Comparison of ENCODE assay signal across 19 cellular contexts in genomic region chr2:95392320-95392719, GRCh38. TPM values are rescaled to one million over a fixed set of nuclear protein-coding genes. Genes with fewer than 3 reads are reported as not detected.
DNase-seq lines count a peak whose midpoint lies in the region; ATAC-seq, FAIRE-seq and TF ChIP-seq lines count a peak whose summit lies in the region.
"Had no signal": no experiment of that assay in that cellular context is flagged by ENCODE, and none has a peak within 500 bp of the region (broad histone marks: within the 10 kb centered on the region; RNA-seq: fewer than 3 reads in every experiment).

No MANE protein-coding gene starts in this region.

- no peak overlapping the region for H3K4me3 Mint-ChIP-seq in nephron progenitor cell
- H3K4me3 Mint-ChIP-seq in activated naive CD4-positive, alpha-beta T cell treated with anti-CD3 and anti-CD28 coated beads, Interleukin-2, amount 10 ng/mL, durations not matched to agents 7 days and 5 days = no peak overlapping the region
- H3K4me3 Mint-ChIP-seq in activated CD4-positive, alpha-beta T cell treated with anti-CD3 and anti-CD28 coated beads for 36 hours = no peak overlapping the region
- H3K4me3 Mint-ChIP-seq: CD4-positive, alpha-beta T cell; IgD-negative memory B cell had no signal

- H2AFZ ChIP-seq in HepG2 (ENCODE audit: low read length) = no peak overlapping the region
- H2AFZ ChIP-seq: GM23248 had no signal

- H3K79me2 ChIP-seq in HepG2 (ENCODE audit: insufficient read depth, low read length) = no peaks in the 10 kb centered on the region

- CTCF ChIA-PET in HepG2 (lab: Yijun Ruan, JAX; ENCODE audit: low intra/inter-chr PET ratio, low total read pairs) = interaction anchor here (0.9 kb wide), 1 partner anchor 10 kb away, joined by 3 read pairs; the partner anchor contains the start of gene FAHD2A
- CTCF ChIA-PET in activated naive CD4-positive, alpha-beta T cell treated with anti-CD3 and anti-CD28 coated beads, Interleukin-2, amount 10 ng/mL, durations not matched to agents 7 days and 5 days (lab: Charles Lee) = interaction anchor here (1.6 kb wide), 1 partner anchor 10 kb away, joined by 8 read pairs; the partner anchor contains the start of gene FAHD2A
- CTCF ChIA-PET in activated CD4-positive, alpha-beta T cell treated with anti-CD3 and anti-CD28 coated beads for 36 hours (lab: Charles Lee) = interaction anchor here (0.5 kb wide), 1 partner anchor 115 kb away, joined by 5 read pairs; no protein-coding TSS in a partner anchor
- CTCF ChIA-PET in A673 (lab: Charles Lee) = no interaction called here

- peaks cover 35% of the 10 kb centered on the region for H3K27me3 Mint-ChIP-seq in nephron progenitor cell (ENCODE audit: low read depth, poor library complexity)
- H3K27me3 Mint-ChIP-seq in activated naive CD4-positive, alpha-beta T cell treated with anti-CD3 and anti-CD28 coated beads, Interleukin-2, amount 10 ng/mL, durations not matched to agents 7 days and 5 days = peaks cover 10% of the 10 kb centered on the region
- peaks cover 2% of the 10 kb centered on the region for H3K27me3 Mint-ChIP-seq in activated CD4-positive, alpha-beta T cell treated with anti-CD3 and anti-CD28 coated beads for 36 hours

- peaks cover 6% of the 10 kb centered on the region for H3K9me3 Mint-ChIP-seq in nephron progenitor cell
- H3K9me3 Mint-ChIP-seq in activated naive CD4-positive, alpha-beta T cell treated with anti-CD3 and anti-CD28 coated beads, Interleukin-2, amount 10 ng/mL, durations not matched to agents 7 days and 5 days = no peaks in the 10 kb centered on the region
- no peaks in the 10 kb centered on the region for H3K9me3 Mint-ChIP-seq in activated CD4-positive, alpha-beta T cell treated with anti-CD3 and anti-CD28 coated beads for 36 hours (ENCODE audit: low read depth)
- H3K9me3 Mint-ChIP-seq: CD4-positive, alpha-beta T cell; IgD-negative memory B cell had no signal

- TF ChIP-seq CTCF in HepG2 (CRISPR knock-in tag; IDR thresholded peaks at IDR 0.05) (no peak), nephron progenitor cell (IDR thresholded peaks at IDR 0.05) (no peak), A673 (conservative IDR thresholded peaks at IDR 0.05; ENCODE audit: low read depth, low read length) (no peak)

- H3K27me3 ChIP-seq in HepG2 (ENCODE audit: control insufficient read depth in 1 of 2, insufficient read depth in 2 of 2, low read length in 2 of 2) (no peaks in the 10 kb centered on the region), small intestine (ENCODE audit: control insufficient read depth in 2 of 2, insufficient read depth in 2 of 2, low read length in 2 of 2) (no peaks in the 10 kb centered on the region), A673 (replicated peaks; ENCODE audit: insufficient read depth, low read depth, low read length, poor library complexity) (no peaks in the 10 kb centered on the region)

- H3K9ac ChIP-seq in HepG2 (ENCODE audit: insufficient read depth, low read depth, low read length) = peak overlapping the region; percentile 18; the same call in 1 of the 2 replicates
- H3K9ac ChIP-seq: GM23248 had no signal

- BruUV-seq in HepG2 (replicated peaks; lab: Mats Ljungman, UMichigan) (no TSS peak), A673 (replicated peaks; lab: Mats Ljungman, UMichigan) (no TSS peak)

- in situ Hi-C loops in HepG2 (cut with HindIII; ENCODE audit: extremely low pct_ligation_motif_present, low pct_unique_long_range_greater_than_20kb) = no loop called here

- H3K4me2 ChIP-seq in HepG2 (ENCODE audit: low read depth, low read length) = peak overlapping the region; percentile 79

- H3K4me3 ChIP-seq in HepG2 (replicated peaks in 1 of 3; ENCODE audit: insufficient read depth in 1 of 3, low read depth in 2 of 3, low read length in 3 of 3) (peak overlapping the region in 1 of 3 experiments; percentile 8; a peak in 1 of 6 replicates), small intestine (ENCODE audit: low read depth in 1 of 2, low read length in 2 of 2) (no peak overlapping the region), A673 (ENCODE audit: low read depth, low read length, poor library complexity, severe bottlenecking) (no peak overlapping the region)
- H3K4me3 ChIP-seq: GM23248 had no signal

- peaks cover 5% of the 10 kb centered on the region for H3K4me1 Mint-ChIP-seq in nephron progenitor cell
- no peaks in the 10 kb centered on the region for H3K4me1 Mint-ChIP-seq in activated naive CD4-positive, alpha-beta T cell treated with anti-CD3 and anti-CD28 coated beads, Interleukin-2, amount 10 ng/mL, durations not matched to agents 7 days and 5 days
- H3K4me1 Mint-ChIP-seq in activated CD4-positive, alpha-beta T cell treated with anti-CD3 and anti-CD28 coated beads for 36 hours = no peaks in the 10 kb centered on the region
- H3K4me1 Mint-ChIP-seq: IgD-negative memory B cell had no signal

- peak overlapping the region; percentile 60 for H3K27ac ChIP-seq in HepG2 (ENCODE audit: extremely low read length, insufficient read depth, low read length)
- H3K27ac ChIP-seq in small intestine (ENCODE audit: low read depth in 1 of 2, low read length in 1 of 2) = peak overlapping the region; percentile 89 to 92
- no peak overlapping the region for H3K27ac ChIP-seq in A673 (ENCODE audit: low read depth, low read length, poor library complexity, severe bottlenecking)
- H3K27ac ChIP-seq: C4-2B, GM23248 had no signal

- H3K36me3 Mint-ChIP-seq in nephron progenitor cell (ENCODE audit: low read depth) = no peaks in the 10 kb centered on the region
- H3K36me3 Mint-ChIP-seq in activated naive CD4-positive, alpha-beta T cell treated with anti-CD3 and anti-CD28 coated beads, Interleukin-2, amount 10 ng/mL, durations not matched to agents 7 days and 5 days = no peaks in the 10 kb centered on the region
- no peaks in the 10 kb centered on the region for H3K36me3 Mint-ChIP-seq in activated CD4-positive, alpha-beta T cell treated with anti-CD3 and anti-CD28 coated beads for 36 hours (ENCODE audit: low read depth)

- H3K27ac Mint-ChIP-seq in nephron progenitor cell = peak overlapping the region; percentile 68
- no peak overlapping the region for H3K27ac Mint-ChIP-seq in activated naive CD4-positive, alpha-beta T cell treated with anti-CD3 and anti-CD28 coated beads, Interleukin-2, amount 10 ng/mL, durations not matched to agents 7 days and 5 days
- no peak overlapping the region for H3K27ac Mint-ChIP-seq in activated CD4-positive, alpha-beta T cell treated with anti-CD3 and anti-CD28 coated beads for 36 hours
- H3K27ac Mint-ChIP-seq: CD4-positive, alpha-beta T cell had no signal

- intact Hi-C loops in HepG2 (cut with micrococcal nuclease; ENCODE audit: unreplicated experiment) = no loop called here
- intact Hi-C loops in activated CD4-positive, alpha-beta T cell treated with anti-CD3 and anti-CD28 coated beads for 36 hours (cut with DNase I, micrococcal nuclease) = no loop called here
- intact Hi-C loops in A673 (cut with micrococcal nuclease; ENCODE audit: unreplicated experiment) = no loop called here

- H3K9me3 ChIP-seq in HepG2 (ENCODE audit: low read length) (no peaks in the 10 kb centered on the region), small intestine (ENCODE audit: control insufficient read depth, low read depth) (no peaks in the 10 kb centered on the region), A673 (ENCODE audit: low read depth, low read length, poor library complexity, severe bottlenecking) (no peaks in the 10 kb centered on the region)

- TF ChIP-seq EP300 in HepG2 (IDR thresholded peaks at IDR 0.05; ENCODE audit: low read depth in 2 of 2, low read length in 2 of 2) (no peak), HepG2 (CRISPR knock-in tag; IDR thresholded peaks at IDR 0.05; ENCODE audit: borderline replicate concordance) (no peak)

- H3K4me1 ChIP-seq in HepG2 (ENCODE audit: insufficient read depth, low read length) = peaks cover 44% of the 10 kb centered on the region
- peaks cover 0 to 7% of the 10 kb centered on the region in 2 donors for H3K4me1 ChIP-seq in small intestine (ENCODE audit: control insufficient read depth in 2 of 2, insufficient read depth in 1 of 2, low read depth in 1 of 2, low read length in 1 of 2)
- no peaks in the 10 kb centered on the region for H3K4me1 ChIP-seq in A673 (ENCODE audit: insufficient read depth, low read length, poor library complexity, severe bottlenecking)

- no peak for TF ChIP-seq RAD21 in HepG2 (CRISPR knock-in tag; IDR thresholded peaks at IDR 0.05)

- no peaks in the 10 kb centered on the region for H3K36me3 ChIP-seq in HepG2 (replicated peaks in 1 of 2; ENCODE audit: control insufficient read depth in 1 of 2, insufficient read depth in 2 of 2, low read length in 2 of 2)
- H3K36me3 ChIP-seq in small intestine (ENCODE audit: control insufficient read depth in 2 of 2, insufficient read depth in 2 of 2, low read length in 2 of 2) = no peaks in the 10 kb centered on the region
- H3K36me3 ChIP-seq in A673 (ENCODE audit: insufficient read depth, low read length, poor library complexity, severe bottlenecking) = no peaks in the 10 kb centered on the region

- no peak for TF ChIP-seq POLR2A in HepG2 (IDR thresholded peaks at IDR 0.05; ENCODE audit: insufficient read depth in 1 of 2, low read depth in 2 of 2, low read length in 2 of 2)

- POLR2A ChIA-PET in HepG2 (lab: Yijun Ruan, JAX) = interaction anchor here (0.9 to 7.7 kb wide), 3 partner anchors 9 to 227 kb away, joined by 5 to 110 read pairs (median 5); partner anchors contain the start of genes FAHD2A and ZNF2
- POLR2A ChIA-PET in activated CD4-positive, alpha-beta T cell treated with anti-CD3 and anti-CD28 coated beads for 36 hours (lab: Charles Lee) = no interaction called here
- POLR2A ChIA-PET in A673 (lab: Charles Lee; ENCODE audit: low non-redundant PET) = no interaction called here

- ATAC-seq in HepG2 = no peak
- ATAC-seq in GM18517 (IDR thresholded peaks at IDR 0.05; ENCODE audit: unreplicated experiment) = no peak
- ATAC-seq in activated CD4-positive, alpha-beta T cell treated with anti-CD3 and anti-CD28 coated beads for 36 hours = no peak

- H4K20me1 ChIP-seq in HepG2 (ENCODE audit: insufficient read depth, low read length) = no peaks in the 10 kb centered on the region

- 43% methylated on average over 6 of the region's 6 CpGs for WGBS in HepG2 (ENCODE audit: low lambda C conversion rate)
- WGBS in small intestine, 3 donors = 77 to 80% (median 78%) methylated on average over 6 of the region's 6 CpGs

- DNase-seq in HepG2 (ENCODE audit: low spot score) (no peak), nephron progenitor cell (no peak), small intestine (no peak), A673 (ENCODE audit: low spot score) (no peak)
- DNase-seq in activated naive CD4-positive, alpha-beta T cell treated with anti-CD3 and anti-CD28 coated beads, Interleukin-2, amount 10 ng/mL, durations not matched to agents 7 days and 5 days = no peak
- no peak for DNase-seq in activated CD4-positive, alpha-beta T cell treated with anti-CD3 and anti-CD28 coated beads for 36 hours
- DNase-seq: AML-193; CD4-positive, alpha-beta T cell; DMS153; GF-D8; GM23248; HCEC 1CT; KBM-7 had no signal

- FAIRE-seq in HepG2 (lab: Jason Lieb, UNC) = no peak
- FAIRE-seq in small intestine (lab: Jason Lieb, UNC) = no peak
- FAIRE-seq: A204.1, GM19239, HTR-8/SVneo had no signal

RNA-seq across cellular contexts. Expression of gene FAHD2A, which starts 10.2 kb away (rescaled TPM):
- total RNA-seq in HepG2 (2016; rRNA removed; fragmentation: Illumina TruSeq; extraction: Trizol) (44.2 and 48.4 TPM in 2 replicates), A673 (2021) (28.9 and 34.4 TPM in 2 replicates)
- 6.0 and 7.7 TPM in 2 replicates for total RNA-seq in HepG2 (2016; cell fraction: cytosol; rRNA removed; fragmentation: Illumina TruSeq; extraction: Trizol; ENCODE audit: low read depth)
- 43.7 and 52.6 TPM in 2 replicates for total RNA-seq in HepG2 (2016; cell fraction: insoluble cytoplasmic fraction; rRNA removed; fragmentation: Illumina TruSeq; extraction: Trizol)
- 11.6 and 14.6 TPM in 2 replicates for total RNA-seq in HepG2 (2016; cell fraction: membrane; rRNA removed; fragmentation: Illumina TruSeq; extraction: Trizol)
- 37.1 and 41.1 TPM in 2 replicates for total RNA-seq in HepG2 (2016; cell fraction: nucleus; rRNA removed; fragmentation: Illumina TruSeq; extraction: Trizol)
- polyA plus RNA-seq in HepG2 (2011; rRNA removed) (34.0 and 41.8 TPM in 2 replicates), small intestine (100 to 1,000 TPM in 1 of 3 donors, 10 to 100 TPM in 2; 27.5 to 162 (median 82.7) TPM)
- polyA plus RNA-seq in HepG2 (2011; cell fraction: cytosol; rRNA removed) = 27.3 and 33.0 TPM in 2 replicates
- polyA plus RNA-seq in HepG2 (2011; cell fraction: nucleus; rRNA removed) = 86.2 and 107 TPM in 2 replicates
- polyA plus RNA-seq in HepG2 (2012) = 23.8 and 29.6 TPM in 2 replicates
- 8.4 and 12.0 TPM in 2 replicates for polyA plus RNA-seq in HepG2 (2016; cell fraction: cytosol; fragmentation: Illumina TruSeq; extraction: Trizol; ENCODE audit: low read depth)
- 50.4 and 54.4 TPM in 2 replicates for polyA plus RNA-seq in HepG2 (2016; cell fraction: insoluble cytoplasmic fraction; fragmentation: Illumina TruSeq; extraction: Trizol; ENCODE audit: low read depth)
- polyA plus RNA-seq in HepG2 (2016; cell fraction: membrane; fragmentation: Illumina TruSeq; extraction: Trizol; ENCODE audit: low read depth) = 11.0 and 12.8 TPM in 2 replicates
- polyA plus RNA-seq in HepG2 (2016; cell fraction: nucleus; fragmentation: Illumina TruSeq; extraction: Trizol; ENCODE audit: insufficient read depth, low read depth) = 56.9 and 57.0 TPM in 2 replicates
- 38.4 and 46.0 TPM in 2 replicates for polyA minus RNA-seq in HepG2 (2011; rRNA and poly(A)+ RNA removed; ENCODE audit: low replicate concordance)
- 14.6 and 15.4 TPM in 2 replicates for polyA minus RNA-seq in HepG2 (2011; cell fraction: cytosol; rRNA and poly(A)+ RNA removed)
- 44.5 and 51.1 TPM in 2 replicates for polyA minus RNA-seq in HepG2 (2011; cell fraction: nucleus; rRNA and poly(A)+ RNA removed)
- total RNA-seq in activated CD4-positive, alpha-beta T cell treated with anti-CD3 and anti-CD28 coated beads for 36 hours = 10 to 100 TPM; 37.9 to 41.2 TPM
